ENCODE assay signal across 9 cellular contexts in the genomic region with DNA sequence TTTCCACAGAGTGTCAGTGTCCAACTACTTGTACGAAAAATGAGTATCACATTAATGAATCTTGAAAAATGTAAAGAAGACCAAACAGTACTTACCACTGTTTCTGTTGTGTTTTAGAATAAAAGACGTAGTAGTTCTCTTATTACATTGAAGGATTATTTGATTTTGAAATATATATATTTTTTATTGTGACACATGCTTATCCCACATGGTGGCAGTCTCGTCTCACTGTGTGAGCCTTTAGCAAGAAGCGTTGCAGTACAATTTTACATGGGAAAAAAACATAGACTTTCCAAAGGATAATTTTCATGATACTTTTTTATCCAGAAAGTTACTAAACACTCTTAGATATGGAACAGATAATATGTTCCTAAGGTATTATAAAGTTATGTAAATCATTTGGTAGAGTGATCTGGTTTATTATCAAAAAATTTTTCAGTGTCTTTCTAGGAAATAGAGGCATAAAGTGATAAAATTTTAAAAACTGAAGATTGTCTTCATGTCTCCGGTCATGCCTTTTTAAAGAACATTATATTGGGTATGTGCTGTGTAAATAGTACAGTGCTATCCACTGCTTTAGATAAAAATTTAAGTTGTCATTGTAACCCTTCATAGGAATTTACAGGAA.
A peak's percentile ranks its signal among the peaks of the same experiment; 100 is the strongest.
DNase-seq lines count a peak whose midpoint lies in the region; ATAC-seq, FAIRE-seq and TF ChIP-seq lines count a peak whose summit lies in the region.
"Had no signal": no experiment of that assay in that cellular context is flagged by ENCODE, and none has a peak within 500 bp of the region (broad histone marks: within the 10 kb centered on the region; RNA-seq: fewer than 3 reads in every experiment).

No MANE protein-coding gene starts in this region.

- intact Hi-C loops in kidney (cut with DNase I): no loop called here

- FAIRE-seq in HTR-8/SVneo (lab: Jason Lieb, UNC) (no peak), kidney (lab: Jason Lieb, UNC) (peak; percentile 74)

- H3K4me1 ChIP-seq in kidney (ENCODE audit: control insufficient read depth in 1 of 2, insufficient read depth in 1 of 2, low read depth in 1 of 2, low read length in 2 of 2): no peaks in the 10 kb centered on the region

- no peak overlapping the region for H3K4me3 ChIP-seq in BJ (ENCODE audit: low read depth, low read length)
- no peak overlapping the region for H3K4me3 ChIP-seq in kidney (ENCODE audit: low read length in 2 of 2)

- POLR2A ChIA-PET in BJ (lab: Charles Lee) (no interaction called here), WTC11 (lab: Charles Lee) (no interaction called here), GM10248 (lab: Yijun Ruan, JAX) (no interaction called here)

- no peak overlapping the region for H3K9ac ChIP-seq in kidney (ENCODE audit: low read length in 2 of 2)

- no peak for DNase-seq in BJ (ENCODE audit: low read depth)
- DNase-seq in HTR-8/SVneo (ENCODE audit: insufficient read length, low spot score): peak; percentile 18
- DNase-seq in WTC11 (ENCODE audit: low spot score): no peak
- DNase-seq in kidney: no peak
- no peak for DNase-seq in NCI-H2196 (lab: John Stamatoyannopoulos, UW; ENCODE audit: unreplicated experiment)
- no peak for DNase-seq in GM10248 (ENCODE audit: extremely low spot score)
- DNase-seq in activated CD4-positive, CD25-positive, alpha-beta regulatory T cell (lab: John Stamatoyannopoulos, UW): no peak
- DNase-seq in activated naive CD4-positive, alpha-beta T cell treated with anti-CD3 and anti-CD28 coated beads, Interleukin-2, amount 50 U/mL, for 16 hours: no peak
- DNase-seq: NK-92 treated with Interleukin-12 subunit alpha and Interleukin-12 subunit beta, amount 100 ng/mL, for 24 hours had no signal

- TF ChIP-seq CTCF in BJ (IDR thresholded peaks at IDR 0.05; ENCODE audit: insufficient read depth, low read depth, low read length): peak; percentile 24; the same call in 1 of the 2 replicates
- 0 out of 2 replicates have a peak, but pooled peaks have one; percentile 18 for TF ChIP-seq CTCF in WTC11 (IDR thresholded peaks at IDR 0.05)
- TF ChIP-seq CTCF in kidney (IDR thresholded peaks at IDR 0.05; ENCODE audit: borderline replicate concordance, extremely low read depth, insufficient read depth): peak; percentile 52
- no peak for TF ChIP-seq CTCF in GM10248 (IDR thresholded peaks at IDR 0.05; ENCODE audit: control extremely low read depth, extremely low read depth, low read depth, missing control alignments)

- CTCF ChIA-PET in BJ (lab: Yijun Ruan, JAX): interaction anchor here (1.0 to 1.3 kb wide), 2 partner anchors 14 to 775 kb away, joined by 3 to 5 read pairs; no protein-coding TSS in a partner anchor
- CTCF ChIA-PET in WTC11 (lab: Charles Lee): no interaction called here
- CTCF ChIA-PET in GM10248 (lab: Yijun Ruan, JAX): interaction anchor here (0.9 to 1.3 kb wide), 4 partner anchors 9 to 789 kb away, joined by 3 to 5 read pairs (median 4); no protein-coding TSS in a partner anchor

- H3K27ac Mint-ChIP-seq in WTC11: no peak overlapping the region

- no peak overlapping the region for H3K27ac ChIP-seq in kidney (ENCODE audit: low read depth in 2 of 2, low read length in 2 of 2)

- no peaks in the 10 kb centered on the region for H3K9me3 ChIP-seq in kidney (ENCODE audit: control insufficient read depth in 1 of 2, low read length in 2 of 2)

- peak; percentile 34; the same call in 1 of the 2 replicates for ATAC-seq in WTC11

- H3K36me3 Mint-ChIP-seq in WTC11: no peaks in the 10 kb centered on the region

- H3K36me3 ChIP-seq in BJ (ENCODE audit: control insufficient read depth, insufficient read depth, low read length) (no peaks in the 10 kb centered on the region), kidney (ENCODE audit: control insufficient read depth in 1 of 2, insufficient read depth in 2 of 2, low read length in 2 of 2) (no peaks in the 10 kb centered on the region)

- H3K4me1 Mint-ChIP-seq in WTC11: no peaks in the 10 kb centered on the region

- no peak overlapping the region for H3K4me3 Mint-ChIP-seq in WTC11

- H3K27me3 ChIP-seq in BJ (ENCODE audit: control insufficient read depth, insufficient read depth, low read length): no peaks in the 10 kb centered on the region

- no peaks in the 10 kb centered on the region for H3K9me3 Mint-ChIP-seq in WTC11

- no peaks in the 10 kb centered on the region for H3K27me3 Mint-ChIP-seq in WTC11 (ENCODE audit: low read depth)

TF ChIP-seq in WTC11, 78 proteins besides CTCF, POLR2A, EP300 and RAD21 (continues in another document):
- TF ChIP-seq, protein P1, sequence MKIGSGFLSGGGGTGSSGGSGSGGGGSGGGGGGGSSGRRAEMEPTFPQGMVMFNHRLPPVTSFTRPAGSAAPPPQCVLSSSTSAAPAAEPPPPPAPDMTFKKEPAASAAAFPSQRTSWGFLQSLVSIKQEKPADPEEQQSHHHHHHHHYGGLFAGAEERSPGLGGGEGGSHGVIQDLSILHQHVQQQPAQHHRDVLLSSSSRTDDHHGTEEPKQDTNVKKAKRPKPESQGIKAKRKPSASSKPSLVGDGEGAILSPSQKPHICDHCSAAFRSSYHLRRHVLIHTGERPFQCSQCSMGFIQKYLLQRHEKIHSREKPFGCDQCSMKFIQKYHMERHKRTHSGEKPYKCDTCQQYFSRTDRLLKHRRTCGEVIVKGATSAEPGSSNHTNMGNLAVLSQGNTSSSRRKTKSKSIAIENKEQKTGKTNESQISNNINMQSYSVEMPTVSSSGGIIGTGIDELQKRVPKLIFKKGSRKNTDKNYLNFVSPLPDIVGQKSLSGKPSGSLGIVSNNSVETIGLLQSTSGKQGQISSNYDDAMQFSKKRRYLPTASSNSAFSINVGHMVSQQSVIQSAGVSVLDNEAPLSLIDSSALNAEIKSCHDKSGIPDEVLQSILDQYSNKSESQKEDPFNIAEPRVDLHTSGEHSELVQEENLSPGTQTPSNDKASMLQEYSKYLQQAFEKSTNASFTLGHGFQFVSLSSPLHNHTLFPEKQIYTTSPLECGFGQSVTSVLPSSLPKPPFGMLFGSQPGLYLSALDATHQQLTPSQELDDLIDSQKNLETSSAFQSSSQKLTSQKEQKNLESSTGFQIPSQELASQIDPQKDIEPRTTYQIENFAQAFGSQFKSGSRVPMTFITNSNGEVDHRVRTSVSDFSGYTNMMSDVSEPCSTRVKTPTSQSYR (CRISPR knock-in tag; IDR thresholded peaks at IDR 0.05): no peak
- TF ChIP-seq, protein P2, sequence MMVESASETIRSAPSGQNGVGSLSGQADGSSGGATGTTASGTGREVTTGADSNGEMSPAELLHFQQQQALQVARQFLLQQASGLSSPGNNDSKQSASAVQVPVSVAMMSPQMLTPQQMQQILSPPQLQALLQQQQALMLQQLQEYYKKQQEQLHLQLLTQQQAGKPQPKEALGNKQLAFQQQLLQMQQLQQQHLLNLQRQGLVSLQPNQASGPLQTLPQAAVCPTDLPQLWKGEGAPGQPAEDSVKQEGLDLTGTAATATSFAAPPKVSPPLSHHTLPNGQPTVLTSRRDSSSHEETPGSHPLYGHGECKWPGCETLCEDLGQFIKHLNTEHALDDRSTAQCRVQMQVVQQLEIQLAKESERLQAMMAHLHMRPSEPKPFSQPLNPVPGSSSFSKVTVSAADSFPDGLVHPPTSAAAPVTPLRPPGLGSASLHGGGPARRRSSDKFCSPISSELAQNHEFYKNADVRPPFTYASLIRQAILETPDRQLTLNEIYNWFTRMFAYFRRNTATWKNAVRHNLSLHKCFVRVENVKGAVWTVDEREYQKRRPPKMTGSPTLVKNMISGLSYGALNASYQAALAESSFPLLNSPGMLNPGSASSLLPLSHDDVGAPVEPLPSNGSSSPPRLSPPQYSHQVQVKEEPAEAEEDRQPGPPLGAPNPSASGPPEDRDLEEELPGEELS (CRISPR knock-in tag; IDR thresholded peaks at IDR 0.05): no peak
- TF ChIP-seq CREM (CRISPR knock-in tag; IDR thresholded peaks at IDR 0.05): no peak
- TF ChIP-seq CREB1 (CRISPR knock-in tag; IDR thresholded peaks at IDR 0.05): no peak
- no peak for TF ChIP-seq PRRX2 (CRISPR knock-in tag; IDR thresholded peaks at IDR 0.05)
- TF ChIP-seq ZNF121 (CRISPR knock-in tag; IDR thresholded peaks at IDR 0.05): no peak
- TF ChIP-seq JAZF1 (CRISPR knock-in tag; IDR thresholded peaks at IDR 0.05): no peak
- TF ChIP-seq ZNF219 (CRISPR knock-in tag; IDR thresholded peaks at IDR 0.05; ENCODE audit: borderline replicate concordance): no peak
- TF ChIP-seq ZNF317 (CRISPR knock-in tag; IDR thresholded peaks at IDR 0.05; ENCODE audit: borderline replicate concordance, low read depth): no peak
- TF ChIP-seq, protein P3, sequence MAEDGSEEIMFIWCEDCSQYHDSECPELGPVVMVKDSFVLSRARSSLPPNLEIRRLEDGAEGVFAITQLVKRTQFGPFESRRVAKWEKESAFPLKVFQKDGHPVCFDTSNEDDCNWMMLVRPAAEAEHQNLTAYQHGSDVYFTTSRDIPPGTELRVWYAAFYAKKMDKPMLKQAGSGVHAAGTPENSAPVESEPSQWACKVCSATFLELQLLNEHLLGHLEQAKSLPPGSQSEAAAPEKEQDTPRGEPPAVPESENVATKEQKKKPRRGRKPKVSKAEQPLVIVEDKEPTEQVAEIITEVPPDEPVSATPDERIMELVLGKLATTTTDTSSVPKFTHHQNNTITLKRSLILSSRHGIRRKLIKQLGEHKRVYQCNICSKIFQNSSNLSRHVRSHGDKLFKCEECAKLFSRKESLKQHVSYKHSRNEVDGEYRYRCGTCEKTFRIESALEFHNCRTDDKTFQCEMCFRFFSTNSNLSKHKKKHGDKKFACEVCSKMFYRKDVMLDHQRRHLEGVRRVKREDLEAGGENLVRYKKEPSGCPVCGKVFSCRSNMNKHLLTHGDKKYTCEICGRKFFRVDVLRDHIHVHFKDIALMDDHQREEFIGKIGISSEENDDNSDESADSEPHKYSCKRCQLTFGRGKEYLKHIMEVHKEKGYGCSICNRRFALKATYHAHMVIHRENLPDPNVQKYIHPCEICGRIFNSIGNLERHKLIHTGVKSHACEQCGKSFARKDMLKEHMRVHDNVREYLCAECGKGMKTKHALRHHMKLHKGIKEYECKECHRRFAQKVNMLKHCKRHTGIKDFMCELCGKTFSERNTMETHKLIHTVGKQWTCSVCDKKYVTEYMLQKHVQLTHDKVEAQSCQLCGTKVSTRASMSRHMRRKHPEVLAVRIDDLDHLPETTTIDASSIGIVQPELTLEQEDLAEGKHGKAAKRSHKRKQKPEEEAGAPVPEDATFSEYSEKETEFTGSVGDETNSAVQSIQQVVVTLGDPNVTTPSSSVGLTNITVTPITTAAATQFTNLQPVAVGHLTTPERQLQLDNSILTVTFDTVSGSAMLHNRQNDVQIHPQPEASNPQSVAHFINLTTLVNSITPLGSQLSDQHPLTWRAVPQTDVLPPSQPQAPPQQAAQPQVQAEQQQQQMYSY (CRISPR knock-in tag; IDR thresholded peaks at IDR 0.05): no peak
